In the genomic region with DNA sequence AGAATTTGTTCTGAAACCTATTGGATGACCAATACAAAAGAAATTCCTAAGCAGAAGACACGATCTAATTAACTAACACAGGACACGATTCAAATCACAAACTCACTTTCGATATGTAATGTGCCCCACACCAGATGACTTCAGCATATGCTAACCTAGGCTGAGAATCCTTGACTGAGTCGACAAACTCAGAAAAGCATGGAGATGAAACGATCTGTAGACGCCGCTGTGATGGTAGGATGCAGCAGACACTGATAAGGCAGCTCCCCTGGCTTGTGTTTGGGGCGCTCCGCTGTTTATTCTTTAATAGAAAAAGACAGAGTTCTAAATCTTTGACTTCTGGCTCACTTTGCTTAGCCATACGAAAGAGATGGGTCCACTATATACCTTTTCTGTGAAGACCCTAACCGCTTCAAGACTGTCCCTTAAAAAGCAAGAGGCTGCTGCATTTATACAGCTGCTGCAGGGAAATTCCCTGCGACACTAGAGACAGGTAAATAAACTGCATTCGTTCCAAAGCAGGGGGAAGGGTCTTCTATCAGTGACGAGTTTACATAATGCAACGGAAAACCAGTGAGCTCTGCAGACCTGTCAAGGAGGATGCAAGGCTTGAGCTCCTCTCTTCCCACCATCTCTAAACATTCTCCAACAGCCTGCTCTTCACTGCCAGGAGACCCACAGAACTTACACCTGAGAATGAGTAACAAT, we compare ENCODE assay signal across 7 cellular contexts. TPM values are rescaled to one million over a fixed set of nuclear protein-coding genes. Genes with fewer than 3 reads are reported as not detected.
DNase-seq lines count a peak whose midpoint lies in the region; ATAC-seq, FAIRE-seq and TF ChIP-seq lines count a peak whose summit lies in the region.

No MANE protein-coding gene starts in this region.

- no peak for ATAC-seq in effector memory CD8-positive, alpha-beta T cell (replicated peaks)
- no peak for ATAC-seq in GM18519 (IDR thresholded peaks at IDR 0.05; ENCODE audit: low FRiP score, unreplicated experiment)
- no peak for ATAC-seq in GM18498 (IDR thresholded peaks at IDR 0.05; ENCODE audit: unreplicated experiment)

- peak overlapping the region; percentile 97 for H3K27ac Mint-ChIP-seq in effector memory CD8-positive, alpha-beta T cell
- H3K27ac Mint-ChIP-seq in nephron, result peak overlapping the region; percentile 100

- peaks cover 33% of the 10 kb centered on the region for H3K36me3 Mint-ChIP-seq in effector memory CD8-positive, alpha-beta T cell (ENCODE audit: insufficient read depth)
- H3K36me3 Mint-ChIP-seq in nephron (ENCODE audit: low read depth), result peaks cover 36% of the 10 kb centered on the region

- H3K9me3 Mint-ChIP-seq in effector memory CD8-positive, alpha-beta T cell, result no peaks in the 10 kb centered on the region
- no peaks in the 10 kb centered on the region for H3K9me3 Mint-ChIP-seq in nephron

- TF ChIP-seq POLR2A in GM12891 (IDR thresholded peaks at IDR 0.05; ENCODE audit: low read depth, low read length), result no peak

- peaks cover 32 to 39% of the 10 kb centered on the region in 2 donors for H3K4me1 Mint-ChIP-seq in effector memory CD8-positive, alpha-beta T cell (ENCODE audit: low read depth in 2 of 2)
- H3K4me1 Mint-ChIP-seq in nephron, result peaks cover 29% of the 10 kb centered on the region

- no peak for DNase-seq in GM12891 (ENCODE audit: insufficient read length, low spot score)
- DNase-seq in OCI-M1 (lab: John Stamatoyannopoulos, UW), result peak; percentile 34
- DNase-seq in effector memory CD8-positive, alpha-beta T cell, result no peak
- no peak for DNase-seq in GM03348 (ENCODE audit: low spot score)

- TF ChIP-seq CTCF in nephron (IDR thresholded peaks at IDR 0.05; ENCODE audit: unreplicated experiment in 3 of 3), result no peak

- no peaks in the 10 kb centered on the region for H3K27me3 Mint-ChIP-seq in effector memory CD8-positive, alpha-beta T cell
- no peaks in the 10 kb centered on the region for H3K27me3 Mint-ChIP-seq in nephron (ENCODE audit: low read depth)

- H3K4me3 Mint-ChIP-seq in effector memory CD8-positive, alpha-beta T cell, result peak overlapping the region; percentile 87 to 96
- H3K4me3 Mint-ChIP-seq in nephron, result peak overlapping the region; percentile 97 to 98 (median 98)

- peak; percentile 28 for FAIRE-seq in GM12891 (lab: Jason Lieb, UNC)

TF ChIP-seq in GM12891, 5 proteins besides CTCF, POLR2A, EP300 and RAD21:
- no peak for TF ChIP-seq PAX5 (IDR thresholded peaks at IDR 0.05; ENCODE audit: insufficient read depth, low read length, severe bottlenecking)
- no peak for TF ChIP-seq SPI1 (IDR thresholded peaks at IDR 0.05; ENCODE audit: low read depth, low read length)
- TF ChIP-seq POLR2AphosphoS5 (IDR thresholded peaks at IDR 0.05; ENCODE audit: low read depth, low read length), result no peak
- no peak for TF ChIP-seq TAF1 (IDR thresholded peaks at IDR 0.05; ENCODE audit: low read depth, low read length)
- TF ChIP-seq POU2F2 (IDR thresholded peaks at IDR 0.05; ENCODE audit: low read depth, low read length), result no peak
TF ChIP-seq in GM12891: peak in this region for 0.

RNA-seq across cellular contexts. Expression of gene CHD8, which starts 0.9 kb away (rescaled TPM):
- polyA plus RNA-seq in GM12891 (2012; ENCODE audit: low read depth, missing spikeins), result 35.5 TPM

RNA-seq across cellular contexts. Expression of gene RAB2B, which starts 21.8 kb away (rescaled TPM):
- 17.7 TPM for polyA plus RNA-seq in GM12891 (2012; ENCODE audit: low read depth, missing spikeins)

RNA-seq across cellular contexts. Expression of gene TOX4, which starts 22.0 kb away (rescaled TPM):
- polyA plus RNA-seq in GM12891 (2012; ENCODE audit: low read depth, missing spikeins), result 38.7 TPM

RNA-seq across cellular contexts. Expression of gene METTL3, which starts 56.1 kb away (rescaled TPM):
- polyA plus RNA-seq in GM12891 (2012; ENCODE audit: low read depth, missing spikeins), result 52.0 TPM
